In the genomic region with DNA sequence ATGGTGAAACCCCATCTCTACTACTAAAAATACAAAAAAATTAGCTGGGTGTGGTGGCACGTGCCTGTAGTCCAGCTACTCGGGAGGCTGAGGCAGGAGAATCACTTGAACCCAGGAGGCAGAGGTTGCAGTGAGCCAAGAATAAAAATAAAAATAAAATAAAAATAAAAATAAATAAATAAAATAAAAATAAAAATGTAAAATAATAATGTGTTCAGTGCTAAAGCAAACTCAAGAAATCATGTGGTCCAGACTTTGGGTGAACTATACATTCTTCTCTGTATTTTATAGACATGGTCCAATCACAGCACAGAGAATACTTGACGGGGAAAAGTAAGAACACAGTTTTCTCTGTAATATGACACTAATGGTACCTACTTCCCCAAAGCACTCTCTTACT, we compare ENCODE assay signal across 14 cellular contexts. TPM values are rescaled to one million over a fixed set of nuclear protein-coding genes. Genes with fewer than 3 reads are reported as not detected.
"Had no signal": no experiment of that assay in that cellular context is flagged by ENCODE, and none has a peak within 500 bp of the region (broad histone marks: within the 10 kb centered on the region; RNA-seq: fewer than 3 reads in every experiment).

No MANE protein-coding gene starts in this region.

RNA-seq across cellular contexts. Expression of gene NRAP, which starts 11.4 kb away (rescaled TPM):
- total RNA-seq: activated B cell treated with CpG ODN at 0.5 μM for 24 hours; activated CD4-positive, alpha-beta memory T cell treated with anti-CD3 and anti-CD28 coated beads for 36 hours; activated CD4-positive, alpha-beta memory T cell treated with anti-CD3 and anti-CD28 coated beads, Interleukin-2, amount 10 ng/mL, durations not matched to agents 7 days and 5 days; activated CD4-positive, alpha-beta T cell treated with anti-CD3 and anti-CD28 coated beads for 36 hours; activated CD4-positive, alpha-beta T cell treated with anti-CD3 and anti-CD28 coated beads, Interleukin-2, amount 10 ng/mL, durations not matched to agents 24 days and 14 days; activated CD4-positive, alpha-beta T cell treated with anti-CD3 and anti-CD28 coated beads, Interleukin-2, amount 10 ng/mL, durations not matched to agents 7 days and 5 days; activated CD8-positive, alpha-beta memory T cell treated with anti-CD3 and anti-CD28 coated beads for 36 hours; activated CD8-positive, alpha-beta memory T cell treated with anti-CD3 and anti-CD28 coated beads, Interleukin-2, amount 10 ng/mL, durations not matched to agents 7 days and 5 days; activated CD8-positive, alpha-beta T cell treated with anti-CD3 and anti-CD28 coated beads for 36 hours; activated CD8-positive, alpha-beta T cell treated with anti-CD3 and anti-CD28 coated beads, Interleukin-2, amount 10 ng/mL, durations not matched to agents 7 days and 5 days; T-cell; T-helper 1 cell treated with Interleukin-12 subunit alpha and Interleukin-12 subunit beta and Interleukin-4 antibody, amounts not matched to agents 30 ng/mL and 1 ng/mL, for 36 hours; T-helper 17 cell; T-helper 2 cell treated with Interferon-gamma antibody and Interleukin-4, amounts not matched to agents 100 ng/mL and 5 ng/mL, for 36 hours had no signal
